Comparison of ENCODE assay signal across 15 cellular contexts in the genomic region with DNA sequence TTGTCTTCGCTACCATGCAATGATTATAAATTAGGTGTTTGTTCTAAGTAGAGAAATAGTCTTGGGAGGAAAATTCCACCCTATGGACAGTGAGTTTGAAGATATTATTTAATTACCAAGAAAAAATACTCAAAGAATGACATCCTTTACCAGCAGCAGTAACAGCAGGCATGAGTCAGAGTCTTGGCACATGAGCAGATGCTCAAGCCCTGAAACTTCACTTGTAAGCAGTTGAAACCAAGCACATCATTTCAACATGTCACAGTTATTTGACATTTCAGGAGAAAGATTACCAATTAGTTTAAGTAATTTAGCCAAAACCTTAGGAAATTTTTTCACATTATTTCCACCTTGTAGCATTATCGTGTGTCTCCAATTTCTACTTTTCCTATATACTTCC.
DNase-seq lines count a peak whose midpoint lies in the region; ATAC-seq and TF ChIP-seq lines count a peak whose summit lies in the region.
"Had no signal": no experiment of that assay in that cellular context is flagged by ENCODE, and none has a peak within 500 bp of the region (broad histone marks: within the 10 kb centered on the region; RNA-seq: fewer than 3 reads in every experiment).

No MANE protein-coding gene starts in this region.

- no peak for ATAC-seq in HG03097 (IDR thresholded peaks at IDR 0.05; ENCODE audit: low FRiP score, unreplicated experiment)
- ATAC-seq: left ventricle myocardium superior had no signal

- no peak overlapping the region for H3K27ac Mint-ChIP-seq in activated naive CD4-positive, alpha-beta T cell treated with anti-CD3 and anti-CD28 coated beads, Interleukin-2, amount 10 ng/mL, durations not matched to agents 7 days and 5 days
- H3K27ac Mint-ChIP-seq: CD4-positive, alpha-beta memory T cell; H9; neural progenitor cell had no signal

- H3K27me3 Mint-ChIP-seq in activated naive CD4-positive, alpha-beta T cell treated with anti-CD3 and anti-CD28 coated beads, Interleukin-2, amount 10 ng/mL, durations not matched to agents 7 days and 5 days, result no peaks in the 10 kb centered on the region
- H3K27me3 Mint-ChIP-seq: CD4-positive, alpha-beta memory T cell had no signal

- no peaks in the 10 kb centered on the region for H3K36me3 Mint-ChIP-seq in activated naive CD4-positive, alpha-beta T cell treated with anti-CD3 and anti-CD28 coated beads, Interleukin-2, amount 10 ng/mL, durations not matched to agents 7 days and 5 days
- H3K36me3 Mint-ChIP-seq: CD4-positive, alpha-beta memory T cell; neural progenitor cell had no signal

- TF ChIP-seq CTCF in epithelial cell of proximal tubule (conservative IDR thresholded peaks at IDR 0.05; ENCODE audit: low read depth, low read length), result no peak

- DNase-seq in GM04503 (ENCODE audit: low read depth) (peak; percentile 6), RKO (ENCODE audit: low spot score) (peak; percentile 30), epithelial cell of proximal tubule (ENCODE audit: low read depth) (peak; percentile 16), renal cortical epithelial cell (ENCODE audit: low read depth) (peak; percentile 56), germinal center (ENCODE audit: low spot score) (no peak)
- no peak for DNase-seq in activated naive CD4-positive, alpha-beta T cell treated with anti-CD3 and anti-CD28 coated beads, Interleukin-2, amount 10 ng/mL, durations not matched to agents 7 days and 5 days
- no peak for DNase-seq in stimulated activated CD4-positive, alpha-beta T cell treated with anti-CD3 and anti-CD28 coated beads, Interleukin-2, amount 100 ng/mL, for 24 hours
- DNase-seq: adrenal gland; CD4-positive, alpha-beta memory T cell; GDM1; H9; left ventricle myocardium superior; SW 1271 had no signal

- H3K9me3 Mint-ChIP-seq in activated naive CD4-positive, alpha-beta T cell treated with anti-CD3 and anti-CD28 coated beads, Interleukin-2, amount 10 ng/mL, durations not matched to agents 7 days and 5 days, result no peaks in the 10 kb centered on the region
- H3K9me3 Mint-ChIP-seq: neural progenitor cell had no signal

- no peak overlapping the region for H3K4me3 Mint-ChIP-seq in activated naive CD4-positive, alpha-beta T cell treated with anti-CD3 and anti-CD28 coated beads, Interleukin-2, amount 10 ng/mL, durations not matched to agents 7 days and 5 days
- H3K4me3 Mint-ChIP-seq: CD4-positive, alpha-beta memory T cell; H9; neural progenitor cell had no signal

- CTCF ChIA-PET in activated naive CD4-positive, alpha-beta T cell treated with anti-CD3 and anti-CD28 coated beads, Interleukin-2, amount 10 ng/mL, durations not matched to agents 7 days and 5 days (lab: Charles Lee), result no interaction called here

- no peak overlapping the region for H3K4me3 ChIP-seq in epithelial cell of proximal tubule (ENCODE audit: low read depth, low read length)
- H3K4me3 ChIP-seq: adrenal gland, neural progenitor cell had no signal

- no peaks in the 10 kb centered on the region for H3K4me1 Mint-ChIP-seq in activated naive CD4-positive, alpha-beta T cell treated with anti-CD3 and anti-CD28 coated beads, Interleukin-2, amount 10 ng/mL, durations not matched to agents 7 days and 5 days
- H3K4me1 Mint-ChIP-seq: CD4-positive, alpha-beta memory T cell; H9; neural progenitor cell had no signal

Comparison
In these comparisons a context has a peak if more than half of its experiments do, and no peak if none do; other contexts are left out.
1. DNase-seq: peak in GM04503 (single experiment), RKO (single experiment), epithelial cell of proximal tubule (single experiment) and renal cortical epithelial cell (single experiment); none in activated naive CD4-positive, alpha-beta T cell treated with anti-CD3 and anti-CD28 coated beads, Interleukin-2, amount 10 ng/mL, durations not matched to agents 7 days and 5 days (single experiment), stimulated activated CD4-positive, alpha-beta T cell treated with anti-CD3 and anti-CD28 coated beads, Interleukin-2, amount 100 ng/mL, for 24 hours (0 of 2) and germinal center (single experiment).